1 cellular context compared by ENCODE assay signal in the genomic region with DNA sequence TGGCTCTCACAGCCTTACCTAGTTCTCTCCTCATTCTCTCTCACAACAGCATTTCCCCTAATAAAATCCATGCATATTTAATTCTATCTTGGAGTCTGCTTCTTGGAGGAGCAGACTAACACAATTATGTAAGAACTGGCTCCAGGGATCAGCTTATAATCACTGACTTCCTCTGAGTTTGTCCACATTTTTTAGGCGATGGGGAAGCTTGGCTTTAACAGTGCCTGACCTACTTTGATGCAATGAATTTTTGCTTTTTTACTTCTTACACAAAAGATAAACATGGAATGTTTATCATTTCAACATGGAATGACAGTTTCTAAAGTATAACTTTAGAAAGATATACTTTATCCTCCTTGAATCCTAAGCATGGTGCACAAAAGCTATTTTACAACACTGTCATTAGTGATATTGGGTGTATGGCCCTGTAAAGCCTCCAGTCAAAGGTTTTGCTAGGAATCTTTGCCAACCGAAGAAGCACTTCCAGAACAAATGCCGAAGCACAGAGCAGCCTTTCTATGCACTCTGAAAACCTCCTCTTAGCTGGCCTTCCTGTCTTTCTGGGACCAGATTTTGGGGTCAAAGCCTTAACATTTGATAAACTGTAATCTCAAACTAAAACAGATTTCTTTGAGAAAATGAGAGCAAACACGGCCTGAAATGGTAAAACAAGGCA.
TF ChIP-seq lines count a peak whose summit lies in the region.

No MANE protein-coding gene starts in this region.

TF ChIP-seq in HCT116, 20 proteins besides CTCF, POLR2A, EP300 and RAD21 (continued from another document):
- TF ChIP-seq, protein P1, sequence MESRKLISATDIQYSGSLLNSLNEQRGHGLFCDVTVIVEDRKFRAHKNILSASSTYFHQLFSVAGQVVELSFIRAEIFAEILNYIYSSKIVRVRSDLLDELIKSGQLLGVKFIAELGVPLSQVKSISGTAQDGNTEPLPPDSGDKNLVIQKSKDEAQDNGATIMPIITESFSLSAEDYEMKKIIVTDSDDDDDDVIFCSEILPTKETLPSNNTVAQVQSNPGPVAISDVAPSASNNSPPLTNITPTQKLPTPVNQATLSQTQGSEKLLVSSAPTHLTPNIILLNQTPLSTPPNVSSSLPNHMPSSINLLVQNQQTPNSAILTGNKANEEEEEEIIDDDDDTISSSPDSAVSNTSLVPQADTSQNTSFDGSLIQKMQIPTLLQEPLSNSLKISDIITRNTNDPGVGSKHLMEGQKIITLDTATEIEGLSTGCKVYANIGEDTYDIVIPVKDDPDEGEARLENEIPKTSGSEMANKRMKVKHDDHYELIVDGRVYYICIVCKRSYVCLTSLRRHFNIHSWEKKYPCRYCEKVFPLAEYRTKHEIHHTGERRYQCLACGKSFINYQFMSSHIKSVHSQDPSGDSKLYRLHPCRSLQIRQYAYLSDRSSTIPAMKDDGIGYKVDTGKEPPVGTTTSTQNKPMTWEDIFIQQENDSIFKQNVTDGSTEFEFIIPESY (IDR thresholded peaks at IDR 0.05; ENCODE audit: extremely low read depth, insufficient replicate concordance, low read length), result no peak
- no peak for TF ChIP-seq CEBPB (IDR thresholded peaks at IDR 0.05; ENCODE audit: low read depth)
